ENCODE assay signal across 2 cellular contexts in the genomic region with DNA sequence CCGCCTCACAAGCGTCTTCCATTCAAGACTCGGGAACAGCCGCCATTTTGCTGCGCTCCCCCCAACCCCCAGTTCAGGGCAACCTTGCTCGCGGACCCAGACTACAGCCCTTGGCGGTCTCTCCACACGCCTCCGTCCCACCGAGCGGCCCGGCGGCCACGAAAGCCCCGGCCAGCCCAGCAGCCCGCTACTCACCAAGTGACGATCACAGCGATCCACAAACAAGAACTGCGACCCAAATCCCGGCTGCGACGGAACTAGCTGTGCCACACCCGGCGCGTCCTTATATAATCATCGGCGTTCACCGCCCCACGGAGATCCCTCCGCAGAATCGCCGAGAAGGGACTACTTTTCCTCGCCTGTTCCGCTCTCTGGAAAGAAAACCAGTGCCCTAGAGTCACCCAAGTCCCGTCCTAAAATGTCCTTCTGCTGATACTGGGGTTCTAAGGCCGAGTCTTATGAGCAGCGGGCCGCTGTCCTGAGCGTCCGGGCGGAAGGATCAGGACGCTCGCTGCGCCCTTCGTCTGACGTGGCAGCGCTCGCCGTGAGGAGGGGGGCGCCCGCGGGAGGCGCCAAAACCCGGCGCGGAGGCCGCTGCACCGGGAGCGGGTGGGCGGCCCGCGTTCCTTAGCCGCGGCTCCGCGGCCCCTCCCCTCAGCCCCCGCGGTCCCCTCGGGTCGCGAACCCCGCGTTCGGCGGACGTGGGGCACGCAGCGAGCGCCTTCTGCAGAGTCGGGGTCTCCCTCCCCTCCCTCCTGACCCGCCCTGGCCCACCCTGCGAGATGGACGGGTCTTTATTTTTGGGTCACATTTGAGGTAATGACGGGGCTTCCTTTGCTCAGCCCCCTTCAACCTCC.
TF ChIP-seq lines count a peak whose summit lies in the region.

Gene UBC (minus strand): TSS at position 259 of the 857 bp plus-strand sequence. CDS start 879 bp downstream, outside the sequence.

TF ChIP-seq in WTC11, 78 proteins besides CTCF, POLR2A, EP300 and RAD21 (continued from another document and continues in another):
- peak; percentile 84 for TF ChIP-seq ATF3 (CRISPR knock-in tag; conservative IDR thresholded peaks at IDR 0.05)
- TF ChIP-seq ZNF219 (CRISPR knock-in tag; IDR thresholded peaks at IDR 0.05; ENCODE audit: borderline replicate concordance) = peak; percentile 70; the same call in 1 of the 2 replicates
- no peak for TF ChIP-seq ZNF138 (CRISPR knock-in tag; conservative IDR thresholded peaks at IDR 0.05)
- peak; percentile 98; the same call in 1 of the 2 replicates for TF ChIP-seq E2F5 (CRISPR knock-in tag; IDR thresholded peaks at IDR 0.05)
- peak; percentile 94; the same call in 1 of the 2 replicates for TF ChIP-seq ZNF263 (CRISPR knock-in tag; IDR thresholded peaks at IDR 0.05; ENCODE audit: low read depth)
- TF ChIP-seq ARID4B (CRISPR knock-in tag; IDR thresholded peaks at IDR 0.05; ENCODE audit: borderline replicate concordance) = peak; percentile 49; the same call in 1 of the 2 replicates
- no peak for TF ChIP-seq ERG (CRISPR knock-in tag; IDR thresholded peaks at IDR 0.05)
- TF ChIP-seq FOXK1 (CRISPR knock-in tag; IDR thresholded peaks at IDR 0.05) = peak; percentile 60
- 0 out of 2 replicates have a peak, but pooled peaks have one; percentile 62 for TF ChIP-seq TP53 (CRISPR knock-in tag; IDR thresholded peaks at IDR 0.05)
- TF ChIP-seq, protein P1, sequence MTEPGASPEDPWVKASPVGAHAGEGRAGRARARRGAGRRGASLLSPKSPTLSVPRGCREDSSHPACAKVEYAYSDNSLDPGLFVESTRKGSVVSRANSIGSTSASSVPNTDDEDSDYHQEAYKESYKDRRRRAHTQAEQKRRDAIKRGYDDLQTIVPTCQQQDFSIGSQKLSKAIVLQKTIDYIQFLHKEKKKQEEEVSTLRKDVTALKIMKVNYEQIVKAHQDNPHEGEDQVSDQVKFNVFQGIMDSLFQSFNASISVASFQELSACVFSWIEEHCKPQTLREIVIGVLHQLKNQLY (CRISPR knock-in tag; IDR thresholded peaks at IDR 0.05) = no peak; the same call in 1 of the 2 replicates
- no peak for TF ChIP-seq SOX15 (CRISPR knock-in tag; IDR thresholded peaks at IDR 0.05)
- TF ChIP-seq PREB (CRISPR knock-in tag; IDR thresholded peaks at IDR 0.05; ENCODE audit: borderline replicate concordance) = 0 out of 2 replicates have a peak, but pooled peaks have one; percentile 72

TF ChIP-seq in HepG2, 621 proteins besides CTCF, POLR2A, EP300 and RAD21 (continued from another document and continues in another):
- TF ChIP-seq, protein P2, sequence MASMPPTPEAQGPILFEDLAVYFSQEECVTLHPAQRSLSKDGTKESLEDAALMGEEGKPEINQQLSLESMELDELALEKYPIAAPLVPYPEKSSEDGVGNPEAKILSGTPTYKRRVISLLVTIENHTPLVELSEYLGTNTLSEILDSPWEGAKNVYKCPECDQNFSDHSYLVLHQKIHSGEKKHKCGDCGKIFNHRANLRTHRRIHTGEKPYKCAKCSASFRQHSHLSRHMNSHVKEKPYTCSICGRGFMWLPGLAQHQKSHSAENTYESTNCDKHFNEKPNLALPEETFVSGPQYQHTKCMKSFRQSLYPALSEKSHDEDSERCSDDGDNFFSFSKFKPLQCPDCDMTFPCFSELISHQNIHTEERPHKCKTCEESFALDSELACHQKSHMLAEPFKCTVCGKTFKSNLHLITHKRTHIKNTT (CRISPR knock-in tag; IDR thresholded peaks at IDR 0.05) = no peak
- TF ChIP-seq MTF2 (CRISPR knock-in tag; IDR thresholded peaks at IDR 0.05; ENCODE audit: borderline replicate concordance) (peak; percentile 92), ZBTB43 (CRISPR knock-in tag; conservative IDR thresholded peaks at IDR 0.05) (0 out of 2 replicates have a peak, but pooled peaks have one; percentile 58), ZNF761 (CRISPR knock-in tag; conservative IDR thresholded peaks at IDR 0.05) (no peak; the same call in 1 of the 2 replicates), ZNF431 (CRISPR knock-in tag; IDR thresholded peaks at IDR 0.05; ENCODE audit: borderline replicate concordance, low read depth) (peak; percentile 90), ZNF232 (CRISPR knock-in tag; IDR thresholded peaks at IDR 0.05; ENCODE audit: borderline replicate concordance) (peak; percentile 91), ZNF501 (CRISPR knock-in tag; IDR thresholded peaks at IDR 0.05) (peak; percentile 98), MIER3 (CRISPR knock-in tag; IDR thresholded peaks at IDR 0.05; ENCODE audit: borderline replicate concordance) (peak; percentile 51; the same call in 1 of the 2 replicates), SMYD3 (CRISPR knock-in tag; IDR thresholded peaks at IDR 0.05) (no peak), ZFP62 (CRISPR knock-in tag; IDR thresholded peaks at IDR 0.05) (no peak), STAT5B (CRISPR knock-in tag; IDR thresholded peaks at IDR 0.05) (peak; percentile 49; the same call in 1 of the 2 replicates), MBD4 (IDR thresholded peaks at IDR 0.05; ENCODE audit: borderline replicate concordance, low read length) (no peak), DPF2 (CRISPR knock-in tag; IDR thresholded peaks at IDR 0.05; ENCODE audit: borderline replicate concordance, low read depth) (no peak), CEBPB (IDR thresholded peaks at IDR 0.05; ENCODE audit: borderline replicate concordance, low read depth, low read length) (no peak), FIP1L1 (IDR thresholded peaks at IDR 0.05; ENCODE audit: borderline replicate concordance, insufficient read depth, low read depth, low read length) (no peak), ZNF34 (CRISPR knock-in tag; IDR thresholded peaks at IDR 0.05; ENCODE audit: borderline replicate concordance) (no peak; the same call in 1 of the 2 replicates), ARID3A (IDR thresholded peaks at IDR 0.05; ENCODE audit: low read depth, low read length) (no peak), ISL2 (CRISPR knock-in tag; IDR thresholded peaks at IDR 0.05) (peak; percentile 65; the same call in 1 of the 2 replicates), NFIB (CRISPR knock-in tag; IDR thresholded peaks at IDR 0.05; ENCODE audit: borderline replicate concordance) (no peak; the same call in 1 of the 2 replicates), MTA1 (CRISPR knock-in tag; IDR thresholded peaks at IDR 0.05; ENCODE audit: borderline replicate concordance) (no peak; the same call in 1 of the 2 replicates), ZNF577 (CRISPR knock-in tag; IDR thresholded peaks at IDR 0.05; ENCODE audit: borderline replicate concordance, low read depth) (0 out of 2 replicates have a peak, but pooled peaks have one; percentile 27), ZNF740 (CRISPR knock-in tag; IDR thresholded peaks at IDR 0.05) (peak; percentile 18; the same call in 1 of the 2 replicates), ZNF382 (CRISPR knock-in tag; IDR thresholded peaks at IDR 0.05; ENCODE audit: borderline replicate concordance) (peak; percentile 58; the same call in 1 of the 2 replicates), ZNF556 (CRISPR knock-in tag; IDR thresholded peaks at IDR 0.05; ENCODE audit: borderline replicate concordance) (no peak; the same call in 1 of the 2 replicates), SP140L (CRISPR knock-in tag; IDR thresholded peaks at IDR 0.05; ENCODE audit: borderline replicate concordance) (no peak; the same call in 1 of the 2 replicates), MAFF (IDR thresholded peaks at IDR 0.05; ENCODE audit: low read depth, low read length) (no peak), TOE1 (CRISPR knock-in tag; IDR thresholded peaks at IDR 0.05) (0 out of 2 replicates have a peak, but pooled peaks have one; percentile 75), RXRA (CRISPR knock-in tag; IDR thresholded peaks at IDR 0.05) (no peak; the same call in 1 of the 2 replicates), IKZF4 (CRISPR knock-in tag; IDR thresholded peaks at IDR 0.05; ENCODE audit: borderline replicate concordance, low read depth, not compliant biosample characterization) (peak; percentile 82), ZNF543 (CRISPR knock-in tag; IDR thresholded peaks at IDR 0.05) (no peak; the same call in 1 of the 2 replicates), ZNF251 (CRISPR knock-in tag; IDR thresholded peaks at IDR 0.05) (no peak), ZNF260 (CRISPR knock-in tag; IDR thresholded peaks at IDR 0.05; ENCODE audit: borderline replicate concordance, low read depth) (no peak), ZNF607 (CRISPR knock-in tag; IDR thresholded peaks at IDR 0.05; ENCODE audit: borderline replicate concordance) (peak; percentile 92; the same call in 1 of the 2 replicates), ZNF790 (CRISPR knock-in tag; IDR thresholded peaks at IDR 0.05; ENCODE audit: borderline replicate concordance) (peak; percentile 90), REL (CRISPR knock-in tag; conservative IDR thresholded peaks at IDR 0.05) (peak; percentile 96), RARG (CRISPR knock-in tag; IDR thresholded peaks at IDR 0.05; ENCODE audit: low read depth) (no peak), ZNF446 (CRISPR knock-in tag; IDR thresholded peaks at IDR 0.05) (no peak; the same call in none of the 2 replicates), KLF12 (CRISPR knock-in tag; IDR thresholded peaks at IDR 0.05; ENCODE audit: borderline replicate concordance) (peak; percentile 96; the same call in 1 of the 2 replicates), ZNF605 (CRISPR knock-in tag; IDR thresholded peaks at IDR 0.05) (peak; percentile 72; the same call in 1 of the 2 replicates), ZNF547 (CRISPR knock-in tag; IDR thresholded peaks at IDR 0.05) (peak; percentile 65; the same call in 1 of the 2 replicates), ZNF354B (CRISPR knock-in tag; IDR thresholded peaks at IDR 0.05) (no peak), CENPX (CRISPR knock-in tag; IDR thresholded peaks at IDR 0.05) (no peak), ATM (IDR thresholded peaks at IDR 0.05; ENCODE audit: borderline replicate concordance) (peak; percentile 18; the same call in 1 of the 2 replicates), FOXC1 (CRISPR knock-in tag; IDR thresholded peaks at IDR 0.05; ENCODE audit: borderline replicate concordance) (peak; percentile 97), ATF3 (CRISPR knock-in tag; IDR thresholded peaks at IDR 0.05) (peak; percentile 93), KDM1A (CRISPR knock-in tag; IDR thresholded peaks at IDR 0.05) (no peak), SAFB2 (CRISPR knock-in tag; IDR thresholded peaks at IDR 0.05; ENCODE audit: borderline replicate concordance, low read depth) (peak; percentile 88; the same call in 1 of the 2 replicates)
- TF ChIP-seq, protein P3, sequence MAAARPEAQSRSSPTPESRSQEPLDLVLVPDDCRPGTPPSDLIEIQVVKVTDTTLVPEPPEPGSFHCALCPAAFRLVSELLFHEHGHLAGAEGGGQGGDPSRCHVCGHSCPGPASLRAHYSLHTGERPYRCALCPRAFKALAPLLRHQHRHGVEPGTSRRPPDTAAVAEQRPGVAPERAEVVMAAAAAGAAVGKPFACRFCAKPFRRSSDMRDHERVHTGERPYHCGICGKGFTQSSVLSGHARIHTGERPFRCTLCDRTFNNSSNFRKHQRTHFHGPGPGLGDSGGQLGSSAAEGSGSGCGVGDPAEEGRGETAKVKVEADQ (CRISPR knock-in tag; IDR thresholded peaks at IDR 0.05; ENCODE audit: borderline replicate concordance) = peak; percentile 28; the same call in 1 of the 2 replicates
- TF ChIP-seq, protein P4, sequence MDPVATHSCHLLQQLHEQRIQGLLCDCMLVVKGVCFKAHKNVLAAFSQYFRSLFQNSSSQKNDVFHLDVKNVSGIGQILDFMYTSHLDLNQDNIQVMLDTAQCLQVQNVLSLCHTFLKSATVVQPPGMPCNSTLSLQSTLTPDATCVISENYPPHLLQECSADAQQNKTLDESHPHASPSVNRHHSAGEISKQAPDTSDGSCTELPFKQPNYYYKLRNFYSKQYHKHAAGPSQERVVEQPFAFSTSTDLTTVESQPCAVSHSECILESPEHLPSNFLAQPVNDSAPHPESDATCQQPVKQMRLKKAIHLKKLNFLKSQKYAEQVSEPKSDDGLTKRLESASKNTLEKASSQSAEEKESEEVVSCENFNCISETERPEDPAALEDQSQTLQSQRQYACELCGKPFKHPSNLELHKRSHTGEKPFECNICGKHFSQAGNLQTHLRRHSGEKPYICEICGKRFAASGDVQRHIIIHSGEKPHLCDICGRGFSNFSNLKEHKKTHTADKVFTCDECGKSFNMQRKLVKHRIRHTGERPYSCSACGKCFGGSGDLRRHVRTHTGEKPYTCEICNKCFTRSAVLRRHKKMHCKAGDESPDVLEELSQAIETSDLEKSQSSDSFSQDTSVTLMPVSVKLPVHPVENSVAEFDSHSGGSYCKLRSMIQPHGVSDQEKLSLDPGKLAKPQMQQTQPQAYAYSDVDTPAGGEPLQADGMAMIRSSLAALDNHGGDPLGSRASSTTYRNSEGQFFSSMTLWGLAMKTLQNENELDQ (CRISPR knock-in tag; IDR thresholded peaks at IDR 0.05; ENCODE audit: borderline replicate concordance) = 0 out of 2 replicates have a peak, but pooled peaks have one; percentile 41
- TF ChIP-seq, protein P5, sequence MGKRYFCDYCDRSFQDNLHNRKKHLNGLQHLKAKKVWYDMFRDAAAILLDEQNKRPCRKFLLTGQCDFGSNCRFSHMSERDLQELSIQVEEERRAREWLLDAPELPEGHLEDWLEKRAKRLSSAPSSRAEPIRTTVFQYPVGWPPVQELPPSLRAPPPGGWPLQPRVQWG (CRISPR knock-in tag; IDR thresholded peaks at IDR 0.05; ENCODE audit: borderline replicate concordance, low read depth) = no peak
- TF ChIP-seq, protein P6, sequence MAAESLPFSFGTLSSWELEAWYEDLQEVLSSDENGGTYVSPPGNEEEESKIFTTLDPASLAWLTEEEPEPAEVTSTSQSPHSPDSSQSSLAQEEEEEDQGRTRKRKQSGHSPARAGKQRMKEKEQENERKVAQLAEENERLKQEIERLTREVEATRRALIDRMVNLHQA (CRISPR knock-in tag; IDR thresholded peaks at IDR 0.05) = no peak
